In genomic region chr19:2046046-2046907, GRCh38 we compare ENCODE assay signal across 13 cellular contexts. TPM values are rescaled to one million over a fixed set of nuclear protein-coding genes. Genes with fewer than 3 reads are reported as not detected.
DNase-seq lines count a peak whose midpoint lies in the region; ATAC-seq and TF ChIP-seq lines count a peak whose summit lies in the region.
"Had no signal": no experiment of that assay in that cellular context is flagged by ENCODE, and none has a peak within 500 bp of the region (broad histone marks: within the 10 kb centered on the region; RNA-seq: fewer than 3 reads in every experiment).

No MANE protein-coding gene starts in this region.

- intact Hi-C loops in CD4-positive, alpha-beta T cell (cut with DNase I, micrococcal nuclease): no loop called here
- intact Hi-C loops in esophagus squamous epithelium (cut with DNase I) (no loop called here), gastrocnemius medialis (cut with DNase I; ENCODE audit: low total_unique reads) (no loop called here)

- TF ChIP-seq POLR2A in esophagus squamous epithelium (IDR thresholded peaks at IDR 0.05): no peak
- no peak for TF ChIP-seq POLR2A in gastrocnemius medialis (IDR thresholded peaks at IDR 0.05)

- peaks cover 65% of the 10 kb centered on the region for H4K20me1 ChIP-seq in Loucy (ENCODE audit: insufficient read depth, low read length, poor library complexity, severe bottlenecking)

- H3F3A ChIP-seq in Loucy (ENCODE audit: low read depth): 0 out of 2 replicates have a peak, but pooled peaks cover 2% of the 10 kb centered on the region

- H3K9me2 ChIP-seq in Loucy (replicated peaks; ENCODE audit: low read depth, low read length): no peaks in the 10 kb centered on the region

- DNase-seq in CD4-positive, alpha-beta T cell: no peak
- DNase-seq in esophagus squamous epithelium (lab: John Stamatoyannopoulos, UW) (no peak), gastrocnemius medialis (peak; percentile 5 to 59), midbrain (lab: John Stamatoyannopoulos, UW) (no peak), SW 1271 (lab: John Stamatoyannopoulos, UW) (no peak)
- DNase-seq: Caco-2; effector CD8-positive, alpha-beta T cell; PC-3 had no signal

- ATAC-seq in CD4-positive, alpha-beta T cell (ENCODE audit: poor library complexity): no peak
- ATAC-seq in gastrocnemius medialis: no peak
- ATAC-seq in HG03280 (IDR thresholded peaks at IDR 0.05; ENCODE audit: unreplicated experiment): no peak
- ATAC-seq in HG02759 (IDR thresholded peaks at IDR 0.05; ENCODE audit: unreplicated experiment): no peak
- ATAC-seq: PC-3 had no signal

- H2AFZ ChIP-seq in Loucy (ENCODE audit: low read length): no peak overlapping the region

- peaks cover 52% of the 10 kb centered on the region for H3K4me1 ChIP-seq in Loucy (ENCODE audit: insufficient read depth, low read length, poor library complexity, severe bottlenecking)
- H3K4me1 ChIP-seq in esophagus squamous epithelium: peaks cover 79 to 89% (median 79%) of the 10 kb centered on the region in 3 donors
- peaks cover 73 to 77% of the 10 kb centered on the region in 2 donors for H3K4me1 ChIP-seq in gastrocnemius medialis

- CTCF ChIA-PET in CD4-positive, alpha-beta T cell (lab: Charles Lee): no interaction called here

- H3K79me2 ChIP-seq in Loucy (ENCODE audit: insufficient read depth, low read length): peaks cover 77% of the 10 kb centered on the region

- no peaks in the 10 kb centered on the region for H3K9me3 ChIP-seq in CD4-positive, alpha-beta T cell (ENCODE audit: control insufficient read depth, low read length)
- H3K9me3 ChIP-seq in Loucy (ENCODE audit: insufficient read depth, low read depth, low read length) (no peaks in the 10 kb centered on the region), esophagus squamous epithelium (no peaks in the 10 kb centered on the region), gastrocnemius medialis (no peaks in the 10 kb centered on the region)
- H3K9me3 ChIP-seq: Caco-2 had no signal

- TF ChIP-seq CTCF in CD4-positive, alpha-beta T cell (IDR thresholded peaks at IDR 0.05): no peak
- TF ChIP-seq CTCF in Loucy (conservative IDR thresholded peaks at IDR 0.05; ENCODE audit: low read length): no peak
- TF ChIP-seq CTCF in esophagus squamous epithelium (IDR thresholded peaks at IDR 0.05): no peak
- no peak for TF ChIP-seq CTCF in gastrocnemius medialis (IDR thresholded peaks at IDR 0.05 in 4 of 5, conservative IDR thresholded peaks at IDR 0.05 in 1 of 5)

- no peak overlapping the region for H3K4me3 Mint-ChIP-seq in CD4-positive, alpha-beta T cell
- H3K4me3 Mint-ChIP-seq: T-helper 2 cell treated with Interferon-gamma antibody and Interleukin-4, amounts not matched to agents 5 μg/mL and 100 μg/mL, for 36 hours had no signal

- no peak overlapping the region for H3K4me3 ChIP-seq in Loucy (ENCODE audit: low read length, poor library complexity, severe bottlenecking)
- peak overlapping the region in 3 of 4 donors; percentile 16 to 99 (median 97) for H3K4me3 ChIP-seq in esophagus squamous epithelium
- H3K4me3 ChIP-seq in gastrocnemius medialis: peak overlapping the region; percentile 82 to 100 (median 95)
- H3K4me3 ChIP-seq: skin epidermis had no signal

- peaks cover 34% of the 10 kb centered on the region for H3K4me1 Mint-ChIP-seq in CD4-positive, alpha-beta T cell (ENCODE audit: low read depth)

- no peaks in the 10 kb centered on the region for H3K27me3 Mint-ChIP-seq in CD4-positive, alpha-beta T cell

- POLR2A ChIA-PET in CD4-positive, alpha-beta T cell (lab: Charles Lee): interaction anchor here (0.5 to 0.7 kb wide), 3 partner anchors 13 to 50 kb away, joined by 3 to 4 read pairs (median 4); partner anchors contain the start of gene MOB3A

- H3K27ac Mint-ChIP-seq in CD4-positive, alpha-beta T cell: peak overlapping the region; percentile 73
- H3K27ac Mint-ChIP-seq: T-helper 2 cell treated with Interferon-gamma antibody and Interleukin-4, amounts not matched to agents 5 μg/mL and 100 μg/mL, for 36 hours had no signal

- H3K27me3 ChIP-seq in CD4-positive, alpha-beta T cell (ENCODE audit: control insufficient read depth, insufficient read depth, low read length): no peaks in the 10 kb centered on the region
- H3K27me3 ChIP-seq in Loucy (ENCODE audit: insufficient read depth, low read length, poor library complexity, severe bottlenecking) (no peaks in the 10 kb centered on the region), esophagus squamous epithelium (no peaks in the 10 kb centered on the region), gastrocnemius medialis (no peaks in the 10 kb centered on the region)

- in situ Hi-C loops in gastrocnemius medialis (cut with MboI; ENCODE audit: low sequenced_read_pairs in 4 of 4): no loop called here

- no peaks in the 10 kb centered on the region for H3K9me3 Mint-ChIP-seq in CD4-positive, alpha-beta T cell
- H3K9me3 Mint-ChIP-seq: T-helper 2 cell treated with Interferon-gamma antibody and Interleukin-4, amounts not matched to agents 5 μg/mL and 100 μg/mL, for 36 hours had no signal

- H3K36me3 ChIP-seq in Loucy (ENCODE audit: insufficient read depth, low read length) (peaks cover 4% of the 10 kb centered on the region; the same call in 1 of the 2 replicates), esophagus squamous epithelium (peaks cover 25 to 78% (median 40%) of the 10 kb centered on the region in 3 donors), gastrocnemius medialis (peaks cover 0 to 27% of the 10 kb centered on the region in 2 donors)

- peak overlapping the region; percentile 83 for H3K27ac ChIP-seq in CD4-positive, alpha-beta T cell (ENCODE audit: low read depth, low read length)
- H3K27ac ChIP-seq in esophagus squamous epithelium (peak overlapping the region; percentile 97 to 99 (median 99)), gastrocnemius medialis (peak overlapping the region; percentile 96 to 100 (median 100))

- H3K9ac ChIP-seq in Loucy (ENCODE audit: low read depth, low read length, poor library complexity, severe bottlenecking): no peak overlapping the region

- H3K36me3 Mint-ChIP-seq in CD4-positive, alpha-beta T cell (ENCODE audit: low read depth): peaks cover 57% of the 10 kb centered on the region

- 70 to 89% methylated on average over 6 to 15 of the region's 50 CpGs for WGBS in esophagus squamous epithelium, 2 donors

- H3K4me2 ChIP-seq in Loucy (ENCODE audit: low read depth, low read length, poor library complexity, severe bottlenecking): peak overlapping the region; percentile 10

RNA-seq across cellular contexts. Expression of gene MKNK2, which starts 4.8 kb away (rescaled TPM):
- 100 to 1,000 TPM; 325 to 347 TPM for total RNA-seq in CD4-positive, alpha-beta T cell
- 100 to 1,000 TPM; 147 to 300 (median 189) TPM for total RNA-seq in esophagus squamous epithelium
- total RNA-seq in gastrocnemius medialis: 1,000 to 10,000 TPM; 1,858 to 2,149 (median 1,965) TPM

RNA-seq across cellular contexts. Expression of gene BTBD2, which starts 30.8 kb away (rescaled TPM):
- 10 to 100 TPM; 44.4 to 44.9 TPM for total RNA-seq in CD4-positive, alpha-beta T cell
- total RNA-seq in esophagus squamous epithelium: 10 to 100 TPM; 42.3 to 79.0 (median 63.8) TPM
- 10 to 100 TPM; 54.6 to 82.9 (median 63.6) TPM for total RNA-seq in gastrocnemius medialis

RNA-seq across cellular contexts. Expression of gene MOB3A, which starts 49.8 kb away (rescaled TPM):
- 10 to 100 TPM; 96.4 to 97.3 TPM for total RNA-seq in CD4-positive, alpha-beta T cell
- total RNA-seq in esophagus squamous epithelium: 10 to 100 TPM; 22.9 to 26.9 (median 23.6) TPM
- 10 to 100 TPM; 16.0 to 30.8 (median 22.2) TPM for total RNA-seq in gastrocnemius medialis

RNA-seq across cellular contexts. Expression of gene IZUMO4, which starts 50.4 kb away (rescaled TPM):
- total RNA-seq in CD4-positive, alpha-beta T cell: 10 to 100 TPM; 17.4 to 17.9 TPM
- total RNA-seq in esophagus squamous epithelium (10 to 100 TPM in 1 of 4 donors, 1 to 10 TPM in 2, not detected in 1; 3.0 to 11.4 (median 3.2) TPM), gastrocnemius medialis (1 to 10 TPM in 1 of 4 donors, under 1 TPM in 1, not detected in 2; 0.93 to 1.4 TPM)

Comparison
In these comparisons a context has a peak if more than half of its experiments do, and no peak if none do; other contexts are left out.
1. DNase-seq: peak in gastrocnemius medialis (2 of 2); none in CD4-positive, alpha-beta T cell (0 of 10), esophagus squamous epithelium (single experiment), midbrain (single experiment) and SW 1271 (0 of 2).
2. RNA of gene MKNK2, which starts 4.8 kb away (total RNA-seq): 1,858 to 2,149 TPM in gastrocnemius medialis; 325 to 347 TPM in CD4-positive, alpha-beta T cell and 147 to 300 TPM in esophagus squamous epithelium; every median in the first group is over 4 times any median in the second.
3. Peak in every context shown above with its lines, with median percentiles within 50 percentile points of each other: H3K27ac ChIP-seq.